Comparison of ENCODE assay signal across 10 cellular contexts in the genomic region with DNA sequence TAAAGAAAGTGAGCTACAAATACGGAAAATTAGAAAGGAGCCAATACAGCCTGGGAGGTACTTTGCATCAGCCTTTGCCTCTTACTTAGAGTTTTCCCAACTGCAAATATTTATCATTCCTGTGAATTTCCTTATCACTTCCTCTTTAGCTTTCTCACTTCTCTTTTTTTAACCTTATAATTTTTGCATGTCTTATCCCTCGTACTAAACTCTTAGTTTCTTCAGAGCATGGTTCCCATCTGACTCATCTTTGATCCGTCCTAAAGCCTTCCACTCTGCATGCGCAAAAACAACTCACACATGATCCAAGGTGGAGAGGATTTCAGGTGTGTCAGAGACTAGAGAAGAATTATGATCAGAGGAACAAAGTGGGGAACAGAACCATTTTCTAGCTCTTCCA. TPM values are rescaled to one million over a fixed set of nuclear protein-coding genes. Genes with fewer than 3 reads are reported as not detected.
DNase-seq lines count a peak whose midpoint lies in the region; ATAC-seq and TF ChIP-seq lines count a peak whose summit lies in the region.
"Had no signal": no experiment of that assay in that cellular context is flagged by ENCODE, and none has a peak within 500 bp of the region (broad histone marks: within the 10 kb centered on the region; RNA-seq: fewer than 3 reads in every experiment).

No MANE protein-coding gene starts in this region.

- H3K36me3 ChIP-seq in BLaER1 (no peaks in the 10 kb centered on the region), brain microvascular endothelial cell (replicated peaks) (peaks cover 32% of the 10 kb centered on the region)

- ATAC-seq in GM21360 (IDR thresholded peaks at IDR 0.05; ENCODE audit: unreplicated experiment) (peak; percentile 56), HG03469 (IDR thresholded peaks at IDR 0.05; ENCODE audit: unreplicated experiment) (peak; percentile 39), left ventricle myocardium superior (no peak)

- peaks cover 46% of the 10 kb centered on the region for H3K4me1 ChIP-seq in BLaER1

- intact Hi-C loops in cardiac septum (cut with DNase I) = loop anchor here (5.0 kb wide), 2 partner anchors 55 to 285 kb away; partner anchors contain the start of gene HIF1A
- intact Hi-C loops in left ventricle myocardium superior (cut with micrococcal nuclease) = no loop called here

- H3K27ac ChIP-seq in BLaER1 (no peak overlapping the region), brain microvascular endothelial cell (peak overlapping the region; percentile 2)

- H3K9ac ChIP-seq in BLaER1 = no peak overlapping the region

- H3K27me3 ChIP-seq in BLaER1 (no peaks in the 10 kb centered on the region), brain microvascular endothelial cell (replicated peaks) (no peaks in the 10 kb centered on the region)

- H3K9me3 ChIP-seq in BLaER1 = no peaks in the 10 kb centered on the region

- in situ Hi-C loops in brain microvascular endothelial cell (cut with HindIII; ENCODE audit: low pct_ligation_motif_present, low sequenced_read_pairs) = no loop called here

- H4K20me1 ChIP-seq in BLaER1 = peaks cover 15% of the 10 kb centered on the region; the same call in 1 of the 2 replicates

- DNase-seq in brain microvascular endothelial cell (no peak), NCI-H187 treated with DMSO at 0.1 percent for 48 hours (lab: John Stamatoyannopoulos, UW) (no peak), SW 1271 (lab: John Stamatoyannopoulos, UW) (no peak), cardiac septum (ENCODE audit: low spot score) (no peak), left ventricle myocardium superior (no peak)
- DNase-seq: activated CD8-positive, alpha-beta memory T cell treated with anti-CD3 and anti-CD28 coated beads for 24 hours; stimulated activated CD4-positive, alpha-beta T cell treated with anti-CD3 and anti-CD28 coated beads, Interleukin-12 subunit alpha, Interleukin-12 subunit beta, amount 100 ng/mL, for 4 hours had no signal

- peak overlapping the region; percentile 94 for H3K4me2 ChIP-seq in BLaER1

- TF ChIP-seq CTCF in brain microvascular endothelial cell (IDR thresholded peaks at IDR 0.05; ENCODE audit: low read depth, low read length, missing control alignments) = no peak

- H3K4me3 ChIP-seq in BLaER1 = no peak overlapping the region
- no peak overlapping the region for H3K4me3 ChIP-seq in brain microvascular endothelial cell (ENCODE audit: low read depth, low read length)

RNA-seq across cellular contexts. Expression of gene SNAPC1, which starts 9.6 kb away (rescaled TPM):
- 5.0 TPM for total RNA-seq in cardiac septum
- 14.5 TPM for total RNA-seq in left ventricle myocardium superior

RNA-seq across cellular contexts. Expression of gene HIF1A, which starts 57.3 kb away (rescaled TPM):
- 73.2 TPM for total RNA-seq in cardiac septum
- 55.0 TPM for total RNA-seq in left ventricle myocardium superior

RNA-seq across cellular contexts. Expression of gene SYT16, which starts 59.9 kb away (rescaled TPM):
- total RNA-seq in cardiac septum = 0.73 TPM
- total RNA-seq in left ventricle myocardium superior = not detected
